In the genomic region with DNA sequence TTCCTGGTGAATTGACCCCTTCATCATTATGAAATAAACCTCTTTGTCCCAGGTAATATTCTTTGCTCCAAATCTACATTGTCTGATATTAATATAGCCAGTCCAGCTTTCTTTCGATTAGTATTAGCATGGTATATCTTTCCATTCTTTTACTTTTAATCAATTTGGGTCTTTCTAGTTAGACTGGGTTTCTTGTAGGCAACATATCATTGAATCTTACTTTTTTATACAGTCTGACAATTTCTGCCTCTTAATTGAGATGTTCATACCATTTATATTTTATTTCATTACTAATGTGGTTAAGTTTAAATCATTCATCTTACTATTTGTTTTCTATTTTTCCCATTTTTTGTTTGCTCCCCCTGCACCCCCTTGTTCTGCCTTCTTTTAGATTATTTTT, we compare ENCODE assay signal across 1 cellular context.
"Had no signal": no experiment of that assay in that cellular context is flagged by ENCODE, and none has a peak within 500 bp of the region (broad histone marks: within the 10 kb centered on the region; RNA-seq: fewer than 3 reads in every experiment).

No MANE protein-coding gene starts in this region.

- H3K4me3 ChIP-seq: MG63 had no signal

- H3K36me3 ChIP-seq: MG63 had no signal
